In the genomic region with DNA sequence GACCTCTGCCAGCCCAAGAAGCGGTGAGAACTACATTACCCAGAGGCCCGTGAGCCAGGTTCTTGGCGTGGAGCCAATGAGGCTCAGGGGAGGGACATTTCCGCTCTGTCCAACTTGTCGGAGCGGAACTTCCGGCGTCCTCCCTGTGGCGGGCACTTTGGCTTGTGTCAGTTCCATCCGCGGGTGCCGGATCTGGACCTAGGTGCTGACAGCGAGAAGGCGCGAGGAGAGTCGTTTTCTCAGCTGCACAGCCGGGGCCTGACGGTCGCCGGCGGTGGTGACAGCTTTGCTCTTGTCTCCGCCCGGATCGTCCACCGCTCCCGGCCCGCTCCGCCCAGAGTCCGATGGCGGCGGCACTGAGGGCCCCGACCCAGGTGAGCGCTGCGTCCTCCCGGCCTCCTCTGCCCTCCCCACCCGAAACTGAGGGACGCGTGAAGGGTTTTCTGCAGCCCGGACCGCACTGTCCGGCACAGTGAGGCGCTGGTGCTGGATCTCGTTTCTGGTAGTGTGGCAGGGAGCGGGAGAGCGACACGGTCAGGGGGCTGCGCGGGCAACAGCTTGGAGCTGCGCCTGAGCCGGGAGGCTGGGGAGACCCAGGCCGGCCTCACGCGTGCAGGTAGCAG, we compare ENCODE assay signal across 8 cellular contexts.
A peak's percentile ranks its signal among the peaks of the same experiment; 100 is the strongest.
DNase-seq lines count a peak whose midpoint lies in the region; ATAC-seq and TF ChIP-seq lines count a peak whose summit lies in the region.

A gene (plus strand): TSS at position 125 of the 623 bp plus-strand sequence. CDS start 4,461 bp downstream, outside the sequence.

- TF ChIP-seq CTCF in GM13977 (IDR thresholded peaks at IDR 0.05; ENCODE audit: extremely low read depth, insufficient read depth, missing control alignments): no peak
- no peak for TF ChIP-seq CTCF in astrocyte of the spinal cord (IDR thresholded peaks at IDR 0.05; ENCODE audit: low read depth, low read length)

- peak within 1 kb of the TSS; percentile 80 for H3K4me3 ChIP-seq in astrocyte of the spinal cord (ENCODE audit: low read depth, low read length)

- peak; percentile 91 for ATAC-seq in HG02884 (IDR thresholded peaks at IDR 0.05; ENCODE audit: unreplicated experiment)

- in situ Hi-C loops in GM13977 (cut with MboI; ENCODE audit: low pct_unique_long_range_greater_than_20kb, low sequenced_read_pairs, unreplicated experiment): no loop called here
- in situ Hi-C loops in astrocyte of the spinal cord (cut with HindIII; ENCODE audit: low sequenced_read_pairs): no loop called here

- DNase-seq in GM13977 (ENCODE audit: low spot score) (peak; percentile 92), NCI-H187 (lab: John Stamatoyannopoulos, UW) (peak; percentile 72 to 77), T1000 (lab: John Stamatoyannopoulos, UW) (peak; percentile 79), astrocyte of the spinal cord (ENCODE audit: low read depth, low spot score) (peak; percentile 90), hypothalamus (lab: John Stamatoyannopoulos, UW) (peak; percentile 41 to 95 (median 85)), retina (peak; percentile 92), NK-92 (lab: John Stamatoyannopoulos, UW; ENCODE audit: unreplicated experiment) (no peak)
